Comparison of ENCODE assay signal across 10 cellular contexts in the genomic region with DNA sequence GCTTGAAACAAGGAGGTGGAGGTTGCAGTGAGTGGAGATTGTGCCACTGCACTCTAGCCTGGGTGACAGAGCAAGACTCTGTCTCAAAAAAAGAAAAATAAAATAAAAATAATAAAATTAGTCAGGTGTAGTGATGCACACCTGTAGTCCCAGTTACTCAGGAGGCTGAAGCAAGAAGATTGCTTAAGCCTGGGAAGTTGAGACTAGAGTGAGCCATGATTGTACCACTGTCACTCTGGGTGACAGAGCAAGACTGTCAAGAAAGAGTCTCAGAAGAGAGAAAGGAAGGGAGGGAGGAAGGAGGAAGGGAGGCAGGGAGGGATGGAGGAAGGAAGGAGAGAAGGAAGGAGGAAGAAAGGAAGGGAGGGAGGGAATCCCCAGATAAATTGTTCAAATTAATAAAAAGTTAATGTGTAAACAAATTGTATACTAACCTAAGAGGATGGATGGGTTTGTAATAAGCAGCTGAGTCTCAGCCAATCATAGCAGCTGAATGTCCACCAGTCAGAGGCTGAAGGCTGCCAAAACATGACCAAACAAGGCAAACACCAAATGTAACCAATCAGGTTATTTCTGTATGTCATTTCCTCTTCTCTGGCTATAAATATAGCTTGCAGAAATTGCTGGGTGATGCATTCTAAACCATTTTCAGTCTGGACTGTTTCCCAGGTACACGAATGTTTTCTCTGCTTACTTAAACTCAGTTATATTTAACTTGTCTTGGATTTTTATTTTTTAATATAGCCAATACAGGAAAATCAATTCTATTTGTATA. TPM values are rescaled to one million over a fixed set of nuclear protein-coding genes. Genes with fewer than 3 reads are reported as not detected.
DNase-seq lines count a peak whose midpoint lies in the region; ATAC-seq, FAIRE-seq and TF ChIP-seq lines count a peak whose summit lies in the region.
"Had no signal": no experiment of that assay in that cellular context is flagged by ENCODE, and none has a peak within 500 bp of the region (broad histone marks: within the 10 kb centered on the region; RNA-seq: fewer than 3 reads in every experiment).

No MANE protein-coding gene starts in this region.

- H3K9ac ChIP-seq in mammary epithelial cell (ENCODE audit: insufficient read depth, low read length) (no peak overlapping the region), GM12878 (ENCODE audit: control insufficient read depth, insufficient read depth, low read length) (no peak overlapping the region)

- RAD21 ChIA-PET in GM12878 (lab: Charles Lee; ENCODE audit: unreplicated experiment): interaction anchor here (0.7 to 2.4 kb wide), 5 partner anchors 11 to 868 kb away, joined by 3 to 7 read pairs (median 4); no protein-coding TSS in a partner anchor

- no peaks in the 10 kb centered on the region for H3K36me3 Mint-ChIP-seq in MCF 10A (ENCODE audit: insufficient read depth, unreplicated experiment)
- peaks cover 2% of the 10 kb centered on the region for H3K36me3 Mint-ChIP-seq in activated CD4-positive, alpha-beta T cell treated with anti-CD3 and anti-CD28 coated beads, Interleukin-2, amount 10 ng/mL, durations not matched to agents 7 days and 5 days (ENCODE audit: low read depth)

- intact Hi-C loops in MCF 10A (cut with micrococcal nuclease) (no loop called here), mammary epithelial cell (cut with micrococcal nuclease) (no loop called here), GM12878 (cut with micrococcal nuclease; ENCODE audit: unreplicated experiment) (loop anchor here (2.0 kb wide), 1 partner anchor 18 kb away; no protein-coding TSS in a partner anchor), tibial artery (cut with DNase I; ENCODE audit: low total_unique reads) (no loop called here)

- H4K20me1 ChIP-seq in mammary epithelial cell (ENCODE audit: insufficient read depth, low read length): no peaks in the 10 kb centered on the region
- no peaks in the 10 kb centered on the region for H4K20me1 ChIP-seq in GM12878 (ENCODE audit: control insufficient read depth, insufficient read depth)

- H3K27ac ChIP-seq in mammary epithelial cell (ENCODE audit: insufficient read depth, low read depth, low read length) (no peak overlapping the region), GM12878 (ENCODE audit: control insufficient read depth, insufficient read depth) (peak overlapping the region; percentile 84), tibial artery (peak overlapping the region; percentile 11 to 17)

- BruUV-seq in MCF 10A (replicated peaks; lab: Mats Ljungman, UMichigan) (no TSS peak), mammary epithelial cell (replicated peaks; lab: Mats Ljungman, UMichigan) (no TSS peak), GM12878 (replicated peaks; lab: Mats Ljungman, UMichigan) (no TSS peak)

- WGBS in mammary epithelial cell (ENCODE audit: low coverage, missing lambda C conversion rate): 100% methylated on average over 1 of the region's 1 CpG
- 9% methylated on average over 1 of the region's 1 CpG for WGBS in GM12878 (ENCODE audit: insufficient coverage, insufficient replicate concordance, low lambda C conversion rate, missing lambda C conversion rate)

- CTCF ChIA-PET in MCF 10A (lab: Yijun Ruan, JAX) (interaction anchor here (0.7 to 5.2 kb wide), 3 partner anchors 8 to 52 kb away, joined by 3 to 44 read pairs (median 19); no protein-coding TSS in a partner anchor), mammary epithelial cell (lab: Charles Lee; ENCODE audit: low non-redundant PET) (no interaction called here), GM12878 (lab: Yijun Ruan, JAX) (interaction anchor here (1.0 to 5.0 kb wide), 2 partner anchors 8 to 19 kb away, joined by 3 to 28 read pairs; no protein-coding TSS in a partner anchor)
- CTCF ChIA-PET in activated CD4-positive, alpha-beta T cell treated with anti-CD3 and anti-CD28 coated beads, Interleukin-2, amount 10 ng/mL, durations not matched to agents 7 days and 5 days (lab: Charles Lee): interaction anchor here (0.9 to 3.4 kb wide), 5 partner anchors 8 to 31 kb away, joined by 3 to 21 read pairs (median 4); no protein-coding TSS in a partner anchor

- POLR2A ChIA-PET in MCF 10A (lab: Yijun Ruan, JAX) (interaction anchor here (0.9 to 18.5 kb wide), 5 partner anchors 12 to 55 kb away, joined by 3 to 636 read pairs (median 4); a partner anchor contains a TSS), GM12878 (lab: Charles Lee) (interaction anchor here (2.4 to 3.7 kb wide), 3 partner anchors 10 to 44 kb away, joined by 12 to 14 read pairs (median 14); a partner anchor contains a TSS)
- POLR2A ChIA-PET in activated CD4-positive, alpha-beta T cell treated with anti-CD3 and anti-CD28 coated beads, Interleukin-2, amount 10 ng/mL, durations not matched to agents 7 days and 5 days (lab: Charles Lee): no interaction called here

- no peaks in the 10 kb centered on the region for H3K27me3 Mint-ChIP-seq in MCF 10A (ENCODE audit: insufficient read depth, unreplicated experiment)
- no peaks in the 10 kb centered on the region for H3K27me3 Mint-ChIP-seq in activated CD4-positive, alpha-beta T cell treated with anti-CD3 and anti-CD28 coated beads, Interleukin-2, amount 10 ng/mL, durations not matched to agents 7 days and 5 days

- peaks cover 18% of the 10 kb centered on the region for H3K4me1 Mint-ChIP-seq in MCF 10A (ENCODE audit: insufficient read depth, unreplicated experiment)
- H3K4me1 Mint-ChIP-seq in activated CD4-positive, alpha-beta T cell treated with anti-CD3 and anti-CD28 coated beads, Interleukin-2, amount 10 ng/mL, durations not matched to agents 7 days and 5 days: peaks cover 40% of the 10 kb centered on the region

- H3K79me2 ChIP-seq in mammary epithelial cell (ENCODE audit: insufficient read depth, low read length) (peaks cover 7% of the 10 kb centered on the region), GM12878 (ENCODE audit: control insufficient read depth, insufficient read depth, low read length) (peaks cover 11% of the 10 kb centered on the region)

- dilution Hi-C loops in mammary epithelial cell (cut with HindIII; ENCODE audit: low sequenced_read_pairs): loop anchor here (5.0 kb wide), 1 partner anchor 90 kb away; no protein-coding TSS in a partner anchor

- SMC1A ChIA-PET in GM12878 (lab: Charles Lee; ENCODE audit: uncharacterized antibody, unreplicated experiment): interaction anchor here (1.0 to 2.5 kb wide), 5 partner anchors 9 to 37 kb away, joined by 3 to 5 read pairs (median 3); no protein-coding TSS in a partner anchor

- H3K4me3 ChIP-seq in mammary epithelial cell (replicated peaks in 1 of 3; ENCODE audit: insufficient read depth in 1 of 3, low read depth in 2 of 3, low read length in 3 of 3) (no peak overlapping the region), GM12878 (no peak overlapping the region), tibial artery (no peak overlapping the region)

- H3K4me1 ChIP-seq in mammary epithelial cell (ENCODE audit: insufficient read depth, low read length) (peaks cover 51% of the 10 kb centered on the region), GM12878 (ENCODE audit: control insufficient read depth, insufficient read depth, low read length) (peaks cover 21% of the 10 kb centered on the region), tibial artery (peaks cover 0 to 13% (median 3%) of the 10 kb centered on the region in 4 donors)

- DNase-seq in MCF 10A (ENCODE audit: unreplicated experiment): peak; percentile 33
- DNase-seq in mammary epithelial cell: no peak
- DNase-seq in NCI-H446 (lab: John Stamatoyannopoulos, UW): peak; percentile 27 to 71
- DNase-seq in GM12878 (ENCODE audit: low read depth, low spot score): no peak
- no peak for DNase-seq in tibial artery
- DNase-seq in activated CD4-positive, alpha-beta T cell treated with anti-CD3 and anti-CD28 coated beads, Interleukin-2, amount 10 ng/mL, durations not matched to agents 7 days and 5 days: no peak
- DNase-seq: stimulated activated CD4-positive, alpha-beta T cell treated with anti-CD3 and anti-CD28 coated beads, Interleukin-12 subunit alpha, Interleukin-12 subunit beta, amount 100 ng/mL, for 4 hours had no signal

- peak overlapping the region; percentile 64 for H3K27ac Mint-ChIP-seq in MCF 10A (ENCODE audit: low read depth, unreplicated experiment)
- no peak overlapping the region for H3K27ac Mint-ChIP-seq in activated CD4-positive, alpha-beta T cell treated with anti-CD3 and anti-CD28 coated beads, Interleukin-2, amount 10 ng/mL, durations not matched to agents 7 days and 5 days

- no peaks in the 10 kb centered on the region for H3K27me3 ChIP-seq in mammary epithelial cell (ENCODE audit: insufficient read depth, low read length)
- H3K27me3 ChIP-seq in GM12878 (replicated peaks in 1 of 2; ENCODE audit: control insufficient read depth in 2 of 2, insufficient read depth in 2 of 2, low read length in 1 of 2): no peaks in the 10 kb centered on the region
- H3K27me3 ChIP-seq in tibial artery: no peaks in the 10 kb centered on the region

- H3K36me3 ChIP-seq in mammary epithelial cell (ENCODE audit: insufficient read depth, low read length): no peaks in the 10 kb centered on the region
- no peaks in the 10 kb centered on the region for H3K36me3 ChIP-seq in GM12878 (ENCODE audit: control insufficient read depth in 2 of 2, insufficient read depth in 2 of 2, low read length in 1 of 2)
- H3K36me3 ChIP-seq in tibial artery: no peaks in the 10 kb centered on the region

- H3K4me2 ChIP-seq in mammary epithelial cell (ENCODE audit: insufficient read depth, low read depth, low read length): no peak overlapping the region
- 0 out of 2 replicates have a peak overlapping the region, but pooled peaks have one; percentile 12 for H3K4me2 ChIP-seq in GM12878 (ENCODE audit: control insufficient read depth, insufficient read depth)

- TF ChIP-seq POLR2A in GM12878 (IDR thresholded peaks at IDR 0.05; ENCODE audit: low read depth, low read length): no peak

- no peak for TF ChIP-seq RAD21 in GM12878 (IDR thresholded peaks at IDR 0.05; ENCODE audit: insufficient read depth, low read depth, low read length)

- ATAC-seq in GM12878: peak; percentile 49
- ATAC-seq in GM21528 (IDR thresholded peaks at IDR 0.05; ENCODE audit: low FRiP score, unreplicated experiment): no peak
- ATAC-seq in GM21717 (IDR thresholded peaks at IDR 0.05; ENCODE audit: unreplicated experiment): no peak

- no peak for TF ChIP-seq EP300 in GM12878 (IDR thresholded peaks at IDR 0.05; ENCODE audit: borderline replicate concordance in 1 of 2, control insufficient read depth in 1 of 2, low read depth in 2 of 2, low read length in 2 of 2)

- in situ Hi-C loops in mammary epithelial cell (cut with MboI; ENCODE audit: low sequenced_read_pairs in 2 of 2): no loop called here
- in situ Hi-C loops in GM12878 (cut with MboI): no loop called here

- H3K4me3 Mint-ChIP-seq in MCF 10A (ENCODE audit: unreplicated experiment): no peak overlapping the region
- no peak overlapping the region for H3K4me3 Mint-ChIP-seq in activated CD4-positive, alpha-beta T cell treated with anti-CD3 and anti-CD28 coated beads, Interleukin-2, amount 10 ng/mL, durations not matched to agents 7 days and 5 days

- H3K9me3 Mint-ChIP-seq in MCF 10A (ENCODE audit: unreplicated experiment): no peaks in the 10 kb centered on the region
- no peaks in the 10 kb centered on the region for H3K9me3 Mint-ChIP-seq in activated CD4-positive, alpha-beta T cell treated with anti-CD3 and anti-CD28 coated beads, Interleukin-2, amount 10 ng/mL, durations not matched to agents 7 days and 5 days

- H2AFZ ChIP-seq in mammary epithelial cell (ENCODE audit: low read depth, low read length) (no peak overlapping the region), GM12878 (ENCODE audit: control insufficient read depth, low read depth, low read length) (peak overlapping the region; percentile 24; the same call in 1 of the 2 replicates)

- TF ChIP-seq CTCF in MCF 10A (IDR thresholded peaks at IDR 0.05; ENCODE audit: unreplicated experiment) (no peak), mammary epithelial cell (conservative IDR thresholded peaks at IDR 0.05 in 1 of 2, IDR thresholded peaks at IDR 0.05 in 1 of 2; ENCODE audit: extremely low read depth in 1 of 2, insufficient read depth in 1 of 2, low read depth in 1 of 2, low read length in 2 of 2) (no peak), GM12878 (IDR thresholded peaks at IDR 0.05 in 2 of 3, conservative IDR thresholded peaks at IDR 0.05 in 1 of 3; ENCODE audit: control insufficient read depth in 2 of 3, extremely low read depth in 1 of 3, insufficient read depth in 1 of 3, low read depth in 3 of 3, low read length in 3 of 3) (no peak), tibial artery (IDR thresholded peaks at IDR 0.05) (no peak)

- peak; percentile 78 for FAIRE-seq in GM12878 (lab: Jason Lieb, UNC)
- FAIRE-seq: D721Med had no signal

- H3K9me3 ChIP-seq in mammary epithelial cell (replicated peaks; ENCODE audit: insufficient read depth, low read length) (peaks cover 2% of the 10 kb centered on the region), GM12878 (replicated peaks; ENCODE audit: control insufficient read depth, insufficient read depth, low read length) (peaks cover 5% of the 10 kb centered on the region; the same call in 1 of the 3 replicates), tibial artery (no peaks in the 10 kb centered on the region)

RNA-seq across cellular contexts. Expression of a gene that starts 6.1 kb away (rescaled TPM):
- total RNA-seq in MCF 10A (2022) (29.3 and 33.0 TPM in 2 replicates), mammary epithelial cell (10 to 100 TPM; 38.2 to 61.7 TPM), GM12878 (2014; rRNA removed) (59.0 and 62.9 TPM in 2 replicates), GM12878 (2014; rRNA removed; fragmentation: Illumina TruSeq; extraction: Trizol) (28.7 and 30.1 TPM in 2 replicates), GM12878 (2021) (56.3 and 60.2 TPM in 2 replicates)
- polyA plus RNA-seq in mammary epithelial cell (53.4 TPM), GM12878 (2011; rRNA removed) (35.4 and 48.5 TPM in 2 replicates), GM12878 (2014; fragmentation: Illumina TruSeq; extraction: Trizol) (14.4 and 23.3 TPM in 2 replicates), GM12878 (2014; fragmentation: Nextera tagmentation; extraction: Ambion mirVana) (10 to 100 TPM; 10.4 to 16.1 TPM), GM12878 (2014; rRNA removed) (55.7 and 59.3 TPM in 2 replicates), GM12878 (2016; fragmentation: Nextera tagmentation; extraction: Ambion mirVana) (10 to 100 TPM; 61.7 to 64.0 TPM)
- polyA minus RNA-seq in mammary epithelial cell: 38.9 TPM
- total RNA-seq in GM12878 (2013; cell fraction: nucleolus; rRNA removed): 26.9 and 31.0 TPM in 2 replicates
- 12.7 TPM for polyA plus RNA-seq in GM12878 (2011; ENCODE audit: low read depth)
- polyA plus RNA-seq in GM12878 (2011; cell fraction: cytosol; rRNA removed): 50.6 and 63.1 TPM in 2 replicates
- polyA plus RNA-seq in GM12878 (2011; cell fraction: nucleus; rRNA removed): 32.4 and 40.6 TPM in 2 replicates
- polyA plus RNA-seq in GM12878 (2012): 27.2 and 36.2 TPM in 2 replicates
- 25.7 and 41.9 TPM in 2 replicates for polyA minus RNA-seq in GM12878 (2011; rRNA and poly(A)+ RNA removed)
- 16.9 and 21.2 TPM in 2 replicates for polyA minus RNA-seq in GM12878 (2011; cell fraction: cytosol; rRNA and poly(A)+ RNA removed)
- 8.0 and 14.2 TPM in 2 replicates for polyA minus RNA-seq in GM12878 (2011; cell fraction: nucleus; rRNA and poly(A)+ RNA removed)
- total RNA-seq in activated CD4-positive, alpha-beta T cell treated with anti-CD3 and anti-CD28 coated beads, Interleukin-2, amount 10 ng/mL, durations not matched to agents 7 days and 5 days: 10 to 100 TPM; 53.0 to 56.6 TPM

RNA-seq across cellular contexts. Expression of a gene that starts 38.3 kb away (rescaled TPM):
- 0.42 TPM in 1 of 2 replicates, not detected in the other for total RNA-seq in MCF 10A (2022)
- under 1 TPM in 1 of 2 donors, not detected in 1; 0.24 TPM for total RNA-seq in mammary epithelial cell
- polyA plus RNA-seq in mammary epithelial cell: not detected
- polyA minus RNA-seq in mammary epithelial cell: not detected
- 118 and 130 TPM in 2 replicates for total RNA-seq in GM12878 (2013; cell fraction: nucleolus; rRNA removed)
- 45.8 and 49.3 TPM in 2 replicates for total RNA-seq in GM12878 (2014; rRNA removed)
- total RNA-seq in GM12878 (2014; rRNA removed; fragmentation: Illumina TruSeq; extraction: Trizol): 20.3 and 21.0 TPM in 2 replicates
- total RNA-seq in GM12878 (2021): 39.6 and 40.3 TPM in 2 replicates
- polyA plus RNA-seq in GM12878 (2011; ENCODE audit: low read depth): 9.9 TPM
- 10.2 and 14.9 TPM in 2 replicates for polyA plus RNA-seq in GM12878 (2011; rRNA removed)
- 23.7 and 36.1 TPM in 2 replicates for polyA plus RNA-seq in GM12878 (2011; cell fraction: cytosol; rRNA removed)
- polyA plus RNA-seq in GM12878 (2011; cell fraction: nucleus; rRNA removed): 47.6 and 57.0 TPM in 2 replicates
- polyA plus RNA-seq in GM12878 (2012): 22.6 and 24.5 TPM in 2 replicates
- 4.9 and 14.5 TPM in 2 replicates for polyA plus RNA-seq in GM12878 (2014; fragmentation: Illumina TruSeq; extraction: Trizol)
- 1 to 10 TPM; 1.9 to 2.2 TPM for polyA plus RNA-seq in GM12878 (2014; fragmentation: Nextera tagmentation; extraction: Ambion mirVana)
- polyA plus RNA-seq in GM12878 (2014; rRNA removed): 30.0 and 30.7 TPM in 2 replicates
- 10 to 100 TPM; 19.8 to 21.7 TPM for polyA plus RNA-seq in GM12878 (2016; fragmentation: Nextera tagmentation; extraction: Ambion mirVana)
- 38.5 and 63.1 TPM in 2 replicates for polyA minus RNA-seq in GM12878 (2011; rRNA and poly(A)+ RNA removed)
- 15.9 and 17.0 TPM in 2 replicates for polyA minus RNA-seq in GM12878 (2011; cell fraction: cytosol; rRNA and poly(A)+ RNA removed)
- polyA minus RNA-seq in GM12878 (2011; cell fraction: nucleus; rRNA and poly(A)+ RNA removed): 15.6 and 33.9 TPM in 2 replicates
- 10 to 100 TPM; 44.2 to 46.6 TPM for total RNA-seq in activated CD4-positive, alpha-beta T cell treated with anti-CD3 and anti-CD28 coated beads, Interleukin-2, amount 10 ng/mL, durations not matched to agents 7 days and 5 days

RNA-seq across cellular contexts. Expression of a gene that starts 41.4 kb away (rescaled TPM):
- total RNA-seq in MCF 10A (2022) (20.3 and 24.3 TPM in 2 replicates), mammary epithelial cell (10 to 100 TPM; 11.0 to 14.7 TPM), GM12878 (2014; rRNA removed) (0.76 and 0.96 TPM in 2 replicates), GM12878 (2014; rRNA removed; fragmentation: Illumina TruSeq; extraction: Trizol) (0.45 and 0.74 TPM in 2 replicates), GM12878 (2021) (0.56 and 0.90 TPM in 2 replicates)
- polyA plus RNA-seq in mammary epithelial cell (7.4 TPM), GM12878 (2011; rRNA removed) (0.38 and 0.59 TPM in 2 replicates), GM12878 (2014; fragmentation: Illumina TruSeq; extraction: Trizol) (0.24 and 0.62 TPM in 2 replicates), GM12878 (2014; fragmentation: Nextera tagmentation; extraction: Ambion mirVana) (under 1 TPM in 1 of 2 experiments, not detected in 1; 0.07 TPM), GM12878 (2014; rRNA removed) (0.72 and 1.1 TPM in 2 replicates), GM12878 (2016; fragmentation: Nextera tagmentation; extraction: Ambion mirVana) (1 to 10 TPM in 1 of 2 experiments, under 1 TPM in 1; 0.62 to 1.1 TPM)
- polyA minus RNA-seq in mammary epithelial cell: 3.0 TPM
- 2.8 and 4.2 TPM in 2 replicates for total RNA-seq in GM12878 (2013; cell fraction: nucleolus; rRNA removed)
- 1.1 TPM for polyA plus RNA-seq in GM12878 (2011; ENCODE audit: low read depth)
- polyA plus RNA-seq in GM12878 (2011; cell fraction: cytosol; rRNA removed): 0.92 and 1.1 TPM in 2 replicates
- polyA plus RNA-seq in GM12878 (2011; cell fraction: nucleus; rRNA removed): 2.5 and 2.9 TPM in 2 replicates
- 1.4 and 2.2 TPM in 2 replicates for polyA plus RNA-seq in GM12878 (2012)
- polyA minus RNA-seq in GM12878 (2011; rRNA and poly(A)+ RNA removed): 0.88 TPM in 1 of 2 replicates, not detected in the other
- 0.83 TPM in 1 of 2 replicates, not detected in the other for polyA minus RNA-seq in GM12878 (2011; cell fraction: cytosol; rRNA and poly(A)+ RNA removed)
- 0.73 and 0.96 TPM in 2 replicates for polyA minus RNA-seq in GM12878 (2011; cell fraction: nucleus; rRNA and poly(A)+ RNA removed)
- total RNA-seq in activated CD4-positive, alpha-beta T cell treated with anti-CD3 and anti-CD28 coated beads, Interleukin-2, amount 10 ng/mL, durations not matched to agents 7 days and 5 days: under 1 TPM; 0.60 to 0.77 TPM

RNA-seq across cellular contexts. Expression of a gene that starts 48.8 kb away (rescaled TPM):
- total RNA-seq in MCF 10A (2022): 218 and 286 TPM in 2 replicates
- total RNA-seq in mammary epithelial cell: 100 to 1,000 TPM; 110 to 302 TPM
- polyA plus RNA-seq in mammary epithelial cell: 43.1 TPM
- 327 TPM for polyA minus RNA-seq in mammary epithelial cell
- total RNA-seq in GM12878 (2013; cell fraction: nucleolus; rRNA removed): 0.02 TPM in 1 of 2 replicates, not detected in the other
- not detected in 2 replicates for total RNA-seq in GM12878 (2014; rRNA removed)
- not detected in 2 replicates for total RNA-seq in GM12878 (2014; rRNA removed; fragmentation: Illumina TruSeq; extraction: Trizol)
- total RNA-seq in GM12878 (2021): 0.03 and 0.10 TPM in 2 replicates
- 0.05 TPM for polyA plus RNA-seq in GM12878 (2011; ENCODE audit: low read depth)
- 0.03 TPM in 1 of 2 replicates, not detected in the other for polyA plus RNA-seq in GM12878 (2011; rRNA removed)
- not detected in 2 replicates for polyA plus RNA-seq in GM12878 (2011; cell fraction: cytosol; rRNA removed)
- not detected in 2 replicates for polyA plus RNA-seq in GM12878 (2011; cell fraction: nucleus; rRNA removed)
- polyA plus RNA-seq in GM12878 (2012): 0.03 TPM in 2 replicates
- polyA plus RNA-seq in GM12878 (2014; fragmentation: Illumina TruSeq; extraction: Trizol): not detected in 2 replicates
- polyA plus RNA-seq in GM12878 (2014; fragmentation: Nextera tagmentation; extraction: Ambion mirVana): not detected
- polyA plus RNA-seq in GM12878 (2014; rRNA removed): not detected in 2 replicates
- not detected for polyA plus RNA-seq in GM12878 (2016; fragmentation: Nextera tagmentation; extraction: Ambion mirVana)
- polyA minus RNA-seq in GM12878 (2011; rRNA and poly(A)+ RNA removed): not detected in 2 replicates
- polyA minus RNA-seq in GM12878 (2011; cell fraction: cytosol; rRNA and poly(A)+ RNA removed): 0.42 TPM in 1 of 2 replicates, not detected in the other
- polyA minus RNA-seq in GM12878 (2011; cell fraction: nucleus; rRNA and poly(A)+ RNA removed): under 0.01 and 0.19 TPM in 2 replicates
- not detected for total RNA-seq in activated CD4-positive, alpha-beta T cell treated with anti-CD3 and anti-CD28 coated beads, Interleukin-2, amount 10 ng/mL, durations not matched to agents 7 days and 5 days

Comparison
In these comparisons a context has a peak if more than half of its experiments do, and no peak if none do; other contexts are left out.
1. DNase-seq: peak in MCF 10A (single experiment) and NCI-H446 (2 of 2); none in mammary epithelial cell (single experiment), GM12878 (single experiment), tibial artery (0 of 2) and activated CD4-positive, alpha-beta T cell treated with anti-CD3 and anti-CD28 coated beads, Interleukin-2, amount 10 ng/mL, durations not matched to agents 7 days and 5 days (single experiment).
2. RNA of a gene that starts 38.3 kb away (total RNA-seq): 44.2 to 46.6 TPM in activated CD4-positive, alpha-beta T cell treated with anti-CD3 and anti-CD28 coated beads, Interleukin-2, amount 10 ng/mL, durations not matched to agents 7 days and 5 days and 20.3 to 130 TPM in GM12878; 0.42 TPM in MCF 10A and 0.24 TPM in mammary epithelial cell; every median in the first group is over 10 times any median in the second.